ENCODE assay signal across 8 cellular contexts in the genomic region with DNA sequence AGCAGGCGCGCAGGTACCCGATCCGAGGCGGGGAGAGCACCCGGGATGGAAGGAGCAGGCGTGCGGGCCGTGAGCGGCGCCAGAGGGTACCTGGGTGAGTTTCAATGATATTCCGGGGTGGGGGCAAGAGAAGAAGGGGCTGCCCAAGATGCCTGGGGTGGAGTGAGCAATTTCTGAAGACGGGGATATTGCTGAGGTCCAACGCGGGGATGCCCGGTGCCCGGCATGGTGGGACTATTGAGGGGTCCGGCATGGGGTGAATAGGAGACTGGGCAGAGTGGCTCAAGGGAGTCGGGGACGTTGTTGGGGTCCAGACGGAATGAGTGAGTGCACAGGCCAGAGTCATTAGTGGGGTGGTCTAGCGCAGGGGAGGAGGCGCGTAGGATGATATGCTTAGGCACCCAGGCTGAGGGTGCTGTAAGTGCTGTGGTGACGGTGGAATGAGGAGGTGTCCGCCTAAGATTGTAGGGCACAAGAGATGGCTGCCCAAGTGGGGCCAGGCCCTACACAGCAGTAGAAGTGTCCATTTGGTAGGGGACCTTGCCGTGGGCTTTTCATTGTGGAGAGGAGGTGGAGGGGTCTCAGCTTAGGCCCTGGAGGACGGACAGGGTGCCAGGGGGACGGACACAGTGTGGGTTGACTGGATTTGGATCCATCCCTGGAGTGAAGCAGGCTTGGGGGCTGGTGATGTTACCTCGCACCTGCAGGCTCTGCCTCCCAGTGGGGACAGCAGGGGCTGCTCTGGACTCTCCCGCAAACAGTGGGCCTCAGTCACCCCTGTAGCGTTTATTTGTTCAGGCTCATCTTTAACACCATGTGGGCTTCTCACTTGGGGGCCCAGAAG. TPM values are rescaled to one million over a fixed set of nuclear protein-coding genes. Genes with fewer than 3 reads are reported as not detected.
DNase-seq lines count a peak whose midpoint lies in the region; ATAC-seq, FAIRE-seq and TF ChIP-seq lines count a peak whose summit lies in the region.

No MANE protein-coding gene starts in this region.

- peaks cover 15% of the 10 kb centered on the region for H3K4me1 Mint-ChIP-seq in astrocyte (ENCODE audit: low read depth, unreplicated experiment)

- H3K9me3 ChIP-seq in astrocyte (ENCODE audit: insufficient read depth, low read depth, low read length) (no peaks in the 10 kb centered on the region), suprapubic skin (no peaks in the 10 kb centered on the region)

- H4K20me1 ChIP-seq in astrocyte (ENCODE audit: insufficient read depth, low read length) = peaks cover 22% of the 10 kb centered on the region

- H3K27me3 Mint-ChIP-seq in astrocyte (ENCODE audit: low read depth, unreplicated experiment) = no peaks in the 10 kb centered on the region

- H3K36me3 ChIP-seq in astrocyte (ENCODE audit: insufficient read depth, low read length) = no peaks in the 10 kb centered on the region
- peaks cover 16% of the 10 kb centered on the region for H3K36me3 ChIP-seq in suprapubic skin

- no peak for TF ChIP-seq EP300 in suprapubic skin (IDR thresholded peaks at IDR 0.05)

- FAIRE-seq in astrocyte (lab: Jason Lieb, UNC) = no peak

- H3K9me3 Mint-ChIP-seq in astrocyte (ENCODE audit: unreplicated experiment) = no peaks in the 10 kb centered on the region

- H3K4me2 ChIP-seq in astrocyte (ENCODE audit: low read length) = peak overlapping the region; percentile 97

- DNase-seq in NCI-H82 (lab: John Stamatoyannopoulos, UW) = peak; percentile 13
- no peak for DNase-seq in NCI-H82 treated with DMSO at 0.1 percent for 48 hours (lab: John Stamatoyannopoulos, UW; ENCODE audit: unreplicated experiment)
- DNase-seq in astrocyte (ENCODE audit: low read depth) = no peak
- DNase-seq in kidney glomerular epithelial cell (lab: John Stamatoyannopoulos, UW) = peak; percentile 12
- no peak for DNase-seq in suprapubic skin (ENCODE audit: low spot score in 2 of 2)

- no peak for ATAC-seq in HG02840 (IDR thresholded peaks at IDR 0.05; ENCODE audit: low FRiP score, unreplicated experiment)
- no peak for ATAC-seq in GM19463 (IDR thresholded peaks at IDR 0.05; ENCODE audit: unreplicated experiment)
- ATAC-seq in GM18873 (IDR thresholded peaks at IDR 0.05; ENCODE audit: low FRiP score, unreplicated experiment) = no peak

- H3K27ac ChIP-seq in astrocyte (ENCODE audit: low read depth, low read length) (peak overlapping the region; percentile 28), suprapubic skin (peak overlapping the region; percentile 62)

- peak overlapping the region; percentile 77 for H3K27ac Mint-ChIP-seq in astrocyte (ENCODE audit: unreplicated experiment)

- TF ChIP-seq POLR2A in suprapubic skin (IDR thresholded peaks at IDR 0.05) = no peak

- H3K4me1 ChIP-seq in astrocyte (ENCODE audit: insufficient read depth, low read length) = peaks cover 10% of the 10 kb centered on the region
- peaks cover 25% of the 10 kb centered on the region for H3K4me1 ChIP-seq in suprapubic skin

- H3K79me2 ChIP-seq in astrocyte (ENCODE audit: insufficient read depth, low read length) = peaks cover 26% of the 10 kb centered on the region

- peaks cover 4% of the 10 kb centered on the region for H3K36me3 Mint-ChIP-seq in astrocyte (ENCODE audit: low read depth, unreplicated experiment)

- peak overlapping the region; percentile 90 for H2AFZ ChIP-seq in astrocyte (ENCODE audit: low read depth, low read length)

- peak overlapping the region; percentile 93 for H3K4me3 Mint-ChIP-seq in astrocyte (ENCODE audit: unreplicated experiment)

- H3K9ac ChIP-seq in astrocyte (ENCODE audit: low read length) = peak overlapping the region; percentile 88

- TF ChIP-seq CTCF in astrocyte (IDR thresholded peaks at IDR 0.05; ENCODE audit: insufficient read depth, low read depth, low read length) (no peak), suprapubic skin (IDR thresholded peaks at IDR 0.05) (no peak)

- WGBS in suprapubic skin = 12% methylated on average over 32 of the region's 32 CpGs

- H3K27me3 ChIP-seq in astrocyte (ENCODE audit: insufficient read depth, low read length) (no peaks in the 10 kb centered on the region), suprapubic skin (no peaks in the 10 kb centered on the region)

- H3K4me3 ChIP-seq in astrocyte (ENCODE audit: insufficient read depth, low read depth, low read length) (peak overlapping the region; percentile 82), suprapubic skin (peak overlapping the region; percentile 81)

RNA-seq across cellular contexts. Expression of gene MIGA2, which starts 0.7 kb away (rescaled TPM):
- total RNA-seq in astrocyte (23.1 and 23.8 TPM in 2 replicates), suprapubic skin (10 to 100 TPM; 28.3 to 44.3 (median 39.7) TPM)

RNA-seq across cellular contexts. Expression of gene SH3GLB2, which starts 9.0 kb away (rescaled TPM):
- total RNA-seq in astrocyte = 35.0 and 38.0 TPM in 2 replicates
- 100 to 1,000 TPM; 193 to 331 (median 258) TPM for total RNA-seq in suprapubic skin

RNA-seq across cellular contexts. Expression of gene DOLPP1, which starts 43.8 kb away (rescaled TPM):
- total RNA-seq in astrocyte (14.9 and 17.9 TPM in 2 replicates), suprapubic skin (10 to 100 TPM in 1 of 4 donors, 1 to 10 TPM in 3; 7.8 to 11.1 (median 9.8) TPM)

Comparison
In these comparisons a context has a peak if more than half of its experiments do, and no peak if none do; other contexts are left out.
1. DNase-seq: peak in NCI-H82 (single experiment) and kidney glomerular epithelial cell (single experiment); none in NCI-H82 treated with DMSO at 0.1 percent for 48 hours (single experiment), astrocyte (single experiment) and suprapubic skin (0 of 2).